Comparison of ENCODE assay signal across 9 cellular contexts in the genomic region with DNA sequence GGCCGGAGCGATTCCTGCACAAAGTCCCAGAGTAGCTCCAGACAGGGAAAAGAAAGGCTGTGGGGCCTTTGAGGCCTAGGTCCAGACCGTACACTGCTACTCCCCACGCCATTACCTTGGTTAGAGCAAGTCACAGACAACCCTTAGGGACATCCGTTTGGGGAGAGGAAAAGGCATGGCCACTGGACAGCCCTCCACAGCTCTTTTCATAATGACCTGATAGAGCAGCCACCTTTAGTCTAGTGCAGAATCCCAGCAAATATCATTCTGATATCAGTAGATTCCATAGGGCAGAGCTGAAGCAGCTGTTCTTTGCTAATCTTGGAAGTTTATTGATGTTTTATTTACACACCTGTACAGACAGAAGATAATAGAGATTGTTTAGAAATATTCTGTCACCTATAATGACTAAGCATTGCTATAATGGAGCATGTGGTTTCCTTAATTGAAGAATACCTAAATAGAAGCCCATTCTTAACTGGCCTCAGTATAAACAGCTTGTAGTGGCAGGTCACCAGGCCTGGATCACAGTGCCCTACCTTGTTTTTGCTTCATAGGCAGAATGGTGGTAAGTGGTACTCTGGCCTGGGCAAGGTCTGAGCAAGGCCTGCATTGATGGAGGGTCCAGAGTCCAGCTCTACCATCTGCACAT. TPM values are rescaled to one million over a fixed set of nuclear protein-coding genes. Genes with fewer than 3 reads are reported as not detected.
DNase-seq lines count a peak whose midpoint lies in the region; ATAC-seq, FAIRE-seq and TF ChIP-seq lines count a peak whose summit lies in the region.
"Had no signal": no experiment of that assay in that cellular context is flagged by ENCODE, and none has a peak within 500 bp of the region (broad histone marks: within the 10 kb centered on the region; RNA-seq: fewer than 3 reads in every experiment).

No MANE protein-coding gene starts in this region.

- intact Hi-C loops in kidney (cut with DNase I): no loop called here

- peaks cover 2 to 11% of the 10 kb centered on the region in 2 donors for H3K36me3 ChIP-seq in kidney (ENCODE audit: control insufficient read depth in 1 of 2, insufficient read depth in 2 of 2, low read length in 2 of 2)

- ATAC-seq in GM21360 (IDR thresholded peaks at IDR 0.05; ENCODE audit: unreplicated experiment) (no peak), HG02642 (IDR thresholded peaks at IDR 0.05; ENCODE audit: poor library complexity, unreplicated experiment) (no peak), HG03565 (IDR thresholded peaks at IDR 0.05; ENCODE audit: unreplicated experiment) (no peak)

- H3K4me3 ChIP-seq in kidney (ENCODE audit: low read length in 2 of 2): no peak overlapping the region

- no peak for FAIRE-seq in kidney (lab: Jason Lieb, UNC)

- H3K4me1 ChIP-seq in kidney (ENCODE audit: control insufficient read depth in 1 of 2, insufficient read depth in 1 of 2, low read depth in 1 of 2, low read length in 2 of 2): peaks cover 66 to 87% of the 10 kb centered on the region in 2 donors

- no peaks in the 10 kb centered on the region for H3K9me3 ChIP-seq in kidney (ENCODE audit: control insufficient read depth in 1 of 2, low read length in 2 of 2)

- H3K27ac ChIP-seq in VCaP: peak overlapping the region; percentile 88
- peak overlapping the region; percentile 64 to 84 for H3K27ac ChIP-seq in kidney (ENCODE audit: low read depth in 2 of 2, low read length in 2 of 2)
- H3K27ac ChIP-seq in substantia nigra (ENCODE audit: low read depth, low read length, poor library complexity, severe bottlenecking): peak overlapping the region; percentile 46

- peak overlapping the region in 1 of 2 donors; percentile 15 for H3K9ac ChIP-seq in kidney (ENCODE audit: low read length in 2 of 2)

- TF ChIP-seq CTCF in VCaP (conservative IDR thresholded peaks at IDR 0.05) (no peak), kidney (IDR thresholded peaks at IDR 0.05; ENCODE audit: borderline replicate concordance, extremely low read depth, insufficient read depth) (no peak)

- DNase-seq in NCI-H748 (lab: John Stamatoyannopoulos, UW; ENCODE audit: unreplicated experiment): peak; percentile 40
- DNase-seq in NCI-H748 treated with DMSO at 0.1 percent for 48 hours (lab: John Stamatoyannopoulos, UW): no peak
- DNase-seq in kidney: no peak
- peak in 1 of 49 donors; percentile 50 for DNase-seq in substantia nigra (lab: John Stamatoyannopoulos, UW)
- DNase-seq: KBM-7 had no signal

RNA-seq across cellular contexts. Expression of gene OGDH, which starts 27.9 kb away (rescaled TPM):
- 132 TPM for total RNA-seq in kidney
- 108 TPM for polyA plus RNA-seq in kidney (ENCODE audit: insufficient read depth, low read depth, low replicate concordance)

RNA-seq across cellular contexts. Expression of gene TMED4, which starts 52.3 kb away (rescaled TPM):
- 105 TPM for total RNA-seq in kidney
- polyA plus RNA-seq in kidney (ENCODE audit: insufficient read depth, low read depth, low replicate concordance): 138 TPM
